Comparison of ENCODE assay signal across 8 cellular contexts in genomic region chr11:64894070-64894811, GRCh38. TPM values are rescaled to one million over a fixed set of nuclear protein-coding genes. Genes with fewer than 3 reads are reported as not detected.
A peak's percentile ranks its signal among the peaks of the same experiment; 100 is the strongest.
DNase-seq lines count a peak whose midpoint lies in the region; ATAC-seq lines count a peak whose summit lies in the region.

No MANE protein-coding gene starts in this region.

- CTCF ChIA-PET in activated CD4-positive, alpha-beta memory T cell treated with anti-CD3 and anti-CD28 coated beads for 36 hours (lab: Charles Lee): interaction anchor here (0.8 to 29.7 kb wide), 13 partner anchors 9 to 241 kb away, joined by 3 to 1198 read pairs (median 4); partner anchors contain the start of genes CDC42BPG and EHD1

- H3K9me3 Mint-ChIP-seq in activated CD4-positive, alpha-beta memory T cell treated with anti-CD3 and anti-CD28 coated beads for 36 hours: no peaks in the 10 kb centered on the region

- intact Hi-C loops in activated CD4-positive, alpha-beta memory T cell treated with anti-CD3 and anti-CD28 coated beads for 36 hours (cut with micrococcal nuclease): loop anchor here (1.0 kb wide), 1 partner anchor 47 kb away; no protein-coding TSS in a partner anchor

- peak overlapping the region; percentile 46 for H3K27ac Mint-ChIP-seq in activated CD4-positive, alpha-beta memory T cell treated with anti-CD3 and anti-CD28 coated beads for 36 hours

- H3K4me1 Mint-ChIP-seq in activated CD4-positive, alpha-beta memory T cell treated with anti-CD3 and anti-CD28 coated beads for 36 hours (ENCODE audit: low read depth): peaks cover 2% of the 10 kb centered on the region

- H3K27me3 Mint-ChIP-seq in activated CD4-positive, alpha-beta memory T cell treated with anti-CD3 and anti-CD28 coated beads for 36 hours: no peaks in the 10 kb centered on the region

- peak; percentile 51 for ATAC-seq in HG02642 (IDR thresholded peaks at IDR 0.05; ENCODE audit: poor library complexity, unreplicated experiment)
- no peak for ATAC-seq in GM18873 (IDR thresholded peaks at IDR 0.05; ENCODE audit: low FRiP score, unreplicated experiment)

- H3K36me3 Mint-ChIP-seq in activated CD4-positive, alpha-beta memory T cell treated with anti-CD3 and anti-CD28 coated beads for 36 hours: peaks cover 5% of the 10 kb centered on the region

- POLR2A ChIA-PET in activated CD4-positive, alpha-beta memory T cell treated with anti-CD3 and anti-CD28 coated beads for 36 hours (lab: Charles Lee): interaction anchor here (0.9 to 1.3 kb wide), 4 partner anchors 10 to 46 kb away, joined by 3 to 4 read pairs (median 4); partner anchors contain the start of gene EHD1

- DNase-seq in ELR (ENCODE audit: low read depth) (peak; percentile 80), NCI-H748 (lab: John Stamatoyannopoulos, UW; ENCODE audit: unreplicated experiment) (peak; percentile 57), mucosa of gallbladder (ENCODE audit: low spot score) (peak; percentile 83)
- peak; percentile 94 for DNase-seq in activated CD4-positive, alpha-beta memory T cell treated with anti-CD3 and anti-CD28 coated beads for 36 hours
- peak; percentile 91 for DNase-seq in effector CD8-positive, alpha-beta T cell (lab: John Stamatoyannopoulos, UW)
- peak; percentile 76 to 91 for DNase-seq in stimulated activated CD8-positive, alpha-beta memory T cell treated with anti-CD3 and anti-CD28 coated beads, Interleukin-4, amount 100 ng/mL, for 4 hours (ENCODE audit: low read depth in 2 of 2, low spot score in 1 of 2)

- no peak overlapping the region for H3K4me3 Mint-ChIP-seq in activated CD4-positive, alpha-beta memory T cell treated with anti-CD3 and anti-CD28 coated beads for 36 hours

RNA-seq across cellular contexts. Expression of gene EHD1, which starts 15.8 kb away (rescaled TPM):
- 100 to 1,000 TPM; 103 to 113 TPM for total RNA-seq in activated CD4-positive, alpha-beta memory T cell treated with anti-CD3 and anti-CD28 coated beads for 36 hours
- total RNA-seq in mucosa of gallbladder: 85.6 TPM

RNA-seq across cellular contexts. Expression of gene ATG2A, which starts 22.8 kb away (rescaled TPM):
- 10 to 100 TPM; 20.2 to 20.5 TPM for total RNA-seq in activated CD4-positive, alpha-beta memory T cell treated with anti-CD3 and anti-CD28 coated beads for 36 hours
- total RNA-seq in mucosa of gallbladder: 39.3 TPM

RNA-seq across cellular contexts. Expression of gene PPP2R5B, which starts 30.2 kb away (rescaled TPM):
- total RNA-seq in activated CD4-positive, alpha-beta memory T cell treated with anti-CD3 and anti-CD28 coated beads for 36 hours: 10 to 100 TPM in 1 of 2 experiments, 1 to 10 TPM in 1; 9.7 to 11.9 TPM
- 44.1 TPM for total RNA-seq in mucosa of gallbladder

RNA-seq across cellular contexts. Expression of gene GPHA2, which starts 41.5 kb away (rescaled TPM):
- total RNA-seq in activated CD4-positive, alpha-beta memory T cell treated with anti-CD3 and anti-CD28 coated beads for 36 hours: under 1 TPM in 1 of 2 experiments, not detected in 1; 0.46 TPM
- 1.3 TPM for total RNA-seq in mucosa of gallbladder

RNA-seq across cellular contexts. Expression of gene CDC42BPG, which starts 49.8 kb away (rescaled TPM):
- under 1 TPM; 0.39 to 0.69 TPM for total RNA-seq in activated CD4-positive, alpha-beta memory T cell treated with anti-CD3 and anti-CD28 coated beads for 36 hours
- total RNA-seq in mucosa of gallbladder: 37.1 TPM
